In the genomic region with DNA sequence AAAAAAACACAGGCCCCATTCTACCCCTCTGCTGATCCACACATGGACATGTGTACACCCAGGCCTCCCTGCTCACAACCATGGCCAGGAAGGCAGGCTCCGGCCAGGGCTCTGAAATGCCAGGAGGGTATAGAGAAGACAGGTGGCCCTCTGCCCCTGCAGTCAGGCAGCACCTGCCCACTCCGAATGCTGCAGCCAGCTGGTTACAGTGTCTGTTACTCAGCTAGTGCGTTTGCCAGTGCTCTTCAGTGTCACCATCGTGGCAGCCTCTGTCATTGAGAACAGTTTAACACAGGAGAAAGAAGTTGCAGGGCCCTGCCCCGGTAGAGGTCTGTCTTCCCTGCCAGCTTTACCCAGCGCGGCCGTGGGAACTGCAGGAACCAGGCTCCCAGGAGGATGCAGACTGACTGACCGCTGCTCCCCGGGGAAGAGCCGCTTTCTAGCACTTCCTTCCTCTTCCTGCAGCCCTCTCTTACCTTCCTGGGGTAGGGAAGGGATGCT, we compare ENCODE assay signal across 14 cellular contexts.
DNase-seq lines count a peak whose midpoint lies in the region; ATAC-seq and TF ChIP-seq lines count a peak whose summit lies in the region.
"Had no signal": no experiment of that assay in that cellular context is flagged by ENCODE, and none has a peak within 500 bp of the region (broad histone marks: within the 10 kb centered on the region; RNA-seq: fewer than 3 reads in every experiment).

No MANE protein-coding gene starts in this region.

- DNase-seq in cerebellum (ENCODE audit: low spot score) (peak; percentile 74), neural progenitor cell (ENCODE audit: low spot score) (no peak), hepatocyte (ENCODE audit: low spot score) (no peak), kidney tubule cell (ENCODE audit: low spot score) (no peak)
- no peak for DNase-seq in stimulated activated CD4-positive, alpha-beta T cell treated with anti-CD3 and anti-CD28 coated beads, Interleukin-4, amount 100 ng/mL, for 1 hour
- DNase-seq: activated naive CD8-positive, alpha-beta T cell treated with anti-CD3 and anti-CD28 coated beads for 36 hours; activated T-cell treated with anti-CD3 and anti-CD28 coated beads, Interleukin-2, amount 50 U/mL, for 4 hours; NCI-H1436 treated with DMSO at 0.1 percent for 48 hours; stimulated activated naive CD4-positive, alpha-beta T cell treated with Interleukin-2 at 50 U/mL for 16 hours had no signal

- H3K9me3 Mint-ChIP-seq in neural progenitor cell: no peaks in the 10 kb centered on the region
- H3K9me3 Mint-ChIP-seq: activated naive CD8-positive, alpha-beta T cell treated with anti-CD3 and anti-CD28 coated beads for 36 hours; activated T-cell treated with anti-CD3 and anti-CD28 coated beads, Interleukin-2, amount 50 U/mL, for 4 hours had no signal

- H3K79me2 ChIP-seq in neural progenitor cell (ENCODE audit: low read depth): no peaks in the 10 kb centered on the region
- no peaks in the 10 kb centered on the region for H3K79me2 ChIP-seq in hepatocyte

- H3K27ac ChIP-seq in BLaER1 treated with 17β-estradiol and CSF1 and Interleukin-3, amounts not matched to agents 10 nM and 100 nM: peak overlapping the region in 7 of 11 experiments; percentile 28 to 61 (median 53); a peak in 14 of 22 replicates
- H3K27ac ChIP-seq in HUES48 (ENCODE audit: low read depth, low read length): peak overlapping the region; percentile 10
- no peak overlapping the region for H3K27ac ChIP-seq in neural progenitor cell
- H3K27ac ChIP-seq in hepatocyte: no peak overlapping the region
- H3K27ac ChIP-seq: RWPE1, skin epidermis had no signal

- no peaks in the 10 kb centered on the region for H3F3A ChIP-seq in neural progenitor cell (ENCODE audit: low read depth)

- no peaks in the 10 kb centered on the region for H3K27me3 ChIP-seq in BLaER1 treated with 17β-estradiol and CSF1 and Interleukin-3, amounts not matched to agents 10 nM and 100 nM
- H3K27me3 ChIP-seq in HUES48 (ENCODE audit: control insufficient read depth, insufficient read depth, low read length) (no peaks in the 10 kb centered on the region), neural progenitor cell (no peaks in the 10 kb centered on the region), hepatocyte (no peaks in the 10 kb centered on the region)

- peaks cover 79 to 83% (median 82%) of the 10 kb centered on the region in 10 experiments for H3K4me1 ChIP-seq in BLaER1 treated with 17β-estradiol and CSF1 and Interleukin-3, amounts not matched to agents 10 nM and 100 nM
- H3K4me1 ChIP-seq in HUES48 (ENCODE audit: control insufficient read depth, insufficient read depth, low read length) (peaks cover 14% of the 10 kb centered on the region), neural progenitor cell (no peaks in the 10 kb centered on the region), hepatocyte (ENCODE audit: insufficient read depth) (no peaks in the 10 kb centered on the region)

- peak overlapping the region; percentile 85 to 100 (median 94) for H3K4me2 ChIP-seq in BLaER1 treated with 17β-estradiol and CSF1 and Interleukin-3, amounts not matched to agents 10 nM and 100 nM
- H3K4me2 ChIP-seq in neural progenitor cell (no peak overlapping the region), hepatocyte (no peak overlapping the region)

- peaks cover 0 to 3% (median 0%) of the 10 kb centered on the region in 11 experiments; a peak in 2 of 22 replicates for H3K9me3 ChIP-seq in BLaER1 treated with 17β-estradiol and CSF1 and Interleukin-3, amounts not matched to agents 10 nM and 100 nM (replicated peaks in 1 of 11)
- H3K9me3 ChIP-seq in HUES48 (ENCODE audit: control insufficient read depth, insufficient read depth, low read length): no peaks in the 10 kb centered on the region
- no peaks in the 10 kb centered on the region for H3K9me3 ChIP-seq in neural progenitor cell (ENCODE audit: low read depth)
- no peaks in the 10 kb centered on the region for H3K9me3 ChIP-seq in hepatocyte (ENCODE audit: low read depth)

- H3K9me2 ChIP-seq in hepatocyte (replicated peaks; ENCODE audit: insufficient read depth): no peaks in the 10 kb centered on the region

- H2AFZ ChIP-seq in neural progenitor cell (replicated peaks) (peak overlapping the region; percentile 38), hepatocyte (no peak overlapping the region)

- peak overlapping the region in 8 of 11 experiments; percentile 26 to 56 (median 49); a peak in 15 of 22 replicates for H3K9ac ChIP-seq in BLaER1 treated with 17β-estradiol and CSF1 and Interleukin-3, amounts not matched to agents 10 nM and 100 nM
- H3K9ac ChIP-seq in HUES48 (ENCODE audit: low read depth, low read length) (no peak overlapping the region), neural progenitor cell (no peak overlapping the region)

- TF ChIP-seq CTCF in neural progenitor cell (IDR thresholded peaks at IDR 0.05): no peak
- no peak for TF ChIP-seq CTCF in hepatocyte (IDR thresholded peaks at IDR 0.05; ENCODE audit: poor library complexity)

- WGBS in hepatocyte (ENCODE audit: low lambda C conversion rate, missing lambda C conversion rate): 71% methylated on average over 11 of the region's 11 CpGs

- no peak for ATAC-seq in HG02970 (IDR thresholded peaks at IDR 0.05; ENCODE audit: low FRiP score, unreplicated experiment)
- ATAC-seq: activated T-cell treated with anti-CD3 and anti-CD28 coated beads, Interleukin-2, amount 50 U/mL, for 4 hours had no signal

- H3K4me1 Mint-ChIP-seq in neural progenitor cell: peaks cover 23% of the 10 kb centered on the region

- peaks cover 0 to 16% (median 0%) of the 10 kb centered on the region in 11 experiments; a peak in 5 of 22 replicates for H4K20me1 ChIP-seq in BLaER1 treated with 17β-estradiol and CSF1 and Interleukin-3, amounts not matched to agents 10 nM and 100 nM
- H4K20me1 ChIP-seq in neural progenitor cell (ENCODE audit: low read depth) (no peaks in the 10 kb centered on the region), hepatocyte (ENCODE audit: insufficient read depth, poor library complexity, severe bottlenecking) (no peaks in the 10 kb centered on the region)

- peak overlapping the region in 7 of 10 experiments; percentile 14 to 46 (median 39); a peak in 13 of 20 replicates for H3K4me3 ChIP-seq in BLaER1 treated with 17β-estradiol and CSF1 and Interleukin-3, amounts not matched to agents 10 nM and 100 nM
- no peak overlapping the region for H3K4me3 ChIP-seq in HUES48 (ENCODE audit: low read depth, low read length)
- H3K4me3 ChIP-seq in neural progenitor cell: no peak overlapping the region
- no peak overlapping the region for H3K4me3 ChIP-seq in hepatocyte
- H3K4me3 ChIP-seq: skin epidermis had no signal

- no peak overlapping the region for H3K4me3 Mint-ChIP-seq in neural progenitor cell
- H3K4me3 Mint-ChIP-seq: activated naive CD8-positive, alpha-beta T cell treated with anti-CD3 and anti-CD28 coated beads for 36 hours; activated T-cell treated with anti-CD3 and anti-CD28 coated beads, Interleukin-2, amount 50 U/mL, for 4 hours had no signal

- H3K27ac Mint-ChIP-seq in neural progenitor cell: peak overlapping the region; percentile 89
- H3K27ac Mint-ChIP-seq: activated naive CD8-positive, alpha-beta T cell treated with anti-CD3 and anti-CD28 coated beads for 36 hours had no signal

- H3K27me3 Mint-ChIP-seq in neural progenitor cell (ENCODE audit: insufficient read depth, low read depth): peaks cover 4% of the 10 kb centered on the region
- H3K27me3 Mint-ChIP-seq: activated naive CD8-positive, alpha-beta T cell treated with anti-CD3 and anti-CD28 coated beads for 36 hours had no signal

- no peaks in the 10 kb centered on the region for H3K36me3 Mint-ChIP-seq in neural progenitor cell
- H3K36me3 Mint-ChIP-seq: activated naive CD8-positive, alpha-beta T cell treated with anti-CD3 and anti-CD28 coated beads for 36 hours had no signal

- H3K36me3 ChIP-seq in BLaER1 treated with 17β-estradiol and CSF1 and Interleukin-3, amounts not matched to agents 10 nM and 100 nM: no peaks in the 10 kb centered on the region
- H3K36me3 ChIP-seq in HUES48 (ENCODE audit: control insufficient read depth, insufficient read depth, low read length) (no peaks in the 10 kb centered on the region), neural progenitor cell (no peaks in the 10 kb centered on the region), hepatocyte (replicated peaks; ENCODE audit: insufficient read depth, low read depth) (no peaks in the 10 kb centered on the region)

Comparison
In these comparisons a context has a peak if more than half of its experiments do, and no peak if none do; other contexts are left out.
1. H3K27ac ChIP-seq: peak in BLaER1 treated with 17β-estradiol and CSF1 and Interleukin-3, amounts not matched to agents 10 nM and 100 nM (7 of 11) and HUES48 (single experiment); none in neural progenitor cell (single experiment) and hepatocyte (single experiment).
2. H3K4me2 ChIP-seq: peak in BLaER1 treated with 17β-estradiol and CSF1 and Interleukin-3, amounts not matched to agents 10 nM and 100 nM (11 of 11); none in neural progenitor cell (single experiment) and hepatocyte (single experiment).
3. H3K4me3 ChIP-seq: peak in BLaER1 treated with 17β-estradiol and CSF1 and Interleukin-3, amounts not matched to agents 10 nM and 100 nM (7 of 10); none in HUES48 (single experiment), neural progenitor cell (single experiment) and hepatocyte (single experiment).
4. H3K9ac ChIP-seq: peak in BLaER1 treated with 17β-estradiol and CSF1 and Interleukin-3, amounts not matched to agents 10 nM and 100 nM (8 of 11); none in HUES48 (single experiment) and neural progenitor cell (single experiment).